In the genomic region with DNA sequence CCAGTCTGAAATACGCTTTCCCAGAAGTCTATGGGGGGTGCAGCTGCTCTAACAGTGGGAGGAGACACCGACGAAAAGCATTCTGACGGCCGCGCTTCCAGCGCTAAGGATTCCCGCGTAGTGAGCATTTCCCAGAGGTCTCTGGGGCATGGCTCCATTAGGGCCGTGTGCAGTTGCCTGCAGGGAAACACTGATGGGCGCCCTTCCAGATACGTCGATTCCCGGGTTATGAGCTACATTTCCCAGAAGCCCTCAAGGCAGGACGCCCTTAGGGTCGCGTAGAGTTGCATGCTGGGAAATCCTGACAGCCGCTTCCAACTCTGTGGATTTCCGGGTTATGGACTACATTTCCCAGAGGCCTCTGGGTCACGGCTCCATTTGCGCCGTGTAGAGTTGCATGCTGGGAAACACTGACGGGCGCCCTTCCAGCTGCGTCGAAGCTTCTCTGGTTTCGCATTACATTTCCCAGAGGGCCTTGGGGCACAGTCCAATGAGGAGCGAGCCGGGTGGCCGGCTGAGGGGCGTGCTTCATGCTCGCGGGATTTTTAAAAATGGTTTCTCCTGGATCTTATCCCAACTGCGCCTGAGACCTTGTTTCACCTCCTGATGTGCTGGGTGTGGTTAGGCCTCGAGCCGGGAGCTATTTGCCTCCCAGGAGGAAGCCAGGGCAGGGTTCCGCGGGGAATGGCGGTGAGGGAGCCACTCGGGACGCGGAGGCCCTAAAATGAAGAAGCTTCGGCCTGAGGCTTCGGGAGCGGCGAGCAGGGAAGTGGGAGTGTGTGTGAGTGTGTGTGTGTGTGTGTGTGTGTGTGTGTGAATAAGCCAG, we compare ENCODE assay signal across 1 cellular context.
TF ChIP-seq lines count a peak whose summit lies in the region.

No MANE protein-coding gene starts in this region.

TF ChIP-seq in GM23338, 12 proteins besides CTCF, POLR2A, EP300 and RAD21 (continued from another document):
- no peak for TF ChIP-seq EZH2phosphoT487 (IDR thresholded peaks at IDR 0.05; ENCODE audit: unreplicated experiment)
- no peak for TF ChIP-seq EZH2 (IDR thresholded peaks at IDR 0.05; ENCODE audit: low read depth, unreplicated experiment)
